ENCODE assay signal across 31 cellular contexts in the genomic region with DNA sequence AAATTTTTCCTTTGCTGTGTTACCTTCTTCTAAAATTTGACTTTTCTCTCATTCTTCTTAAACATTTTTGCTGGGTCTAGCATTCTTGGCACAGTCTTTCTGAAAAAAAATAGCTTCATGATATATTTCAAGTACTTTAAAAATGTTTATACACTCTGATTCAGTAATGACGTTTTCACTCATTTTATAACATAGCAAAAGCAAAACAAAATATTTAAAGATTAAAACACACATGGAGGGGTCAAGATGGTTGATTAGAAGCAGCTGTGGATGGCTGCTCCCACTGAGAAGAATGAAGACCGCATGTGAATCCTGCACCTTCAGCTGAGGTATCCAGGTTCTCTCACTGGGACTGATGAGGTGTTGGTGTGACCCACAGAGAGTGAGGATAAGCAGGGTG.
"Had no signal": no experiment of that assay in that cellular context is flagged by ENCODE, and none has a peak within 500 bp of the region (broad histone marks: within the 10 kb centered on the region; RNA-seq: fewer than 3 reads in every experiment).

No MANE protein-coding gene starts in this region.

- H3K4me1 Mint-ChIP-seq: activated CD4-positive, alpha-beta memory T cell treated with anti-CD3 and anti-CD28 coated beads, Interleukin-2, amount 10 ng/mL, durations not matched to agents 7 days and 5 days; activated CD4-positive, alpha-beta T cell treated with anti-CD3 and anti-CD28 coated beads for 36 hours; activated CD4-positive, alpha-beta T cell treated with anti-CD3 and anti-CD28 coated beads, Interleukin-2, amount 10 ng/mL, durations not matched to agents 24 days and 14 days; activated naive CD4-positive, alpha-beta T cell treated with anti-CD3 and anti-CD28 coated beads, Interleukin-2, amount 10 ng/mL, durations not matched to agents 7 days and 5 days; activated naive CD8-positive, alpha-beta T cell treated with anti-CD3 and anti-CD28 coated beads, Interleukin-2, amount 10 ng/mL, durations not matched to agents 7 days and 5 days; brain; T-helper 17 cell had no signal

- H3K36me3 Mint-ChIP-seq: activated naive CD4-positive, alpha-beta T cell treated with anti-CD3 and anti-CD28 coated beads, Interleukin-2, amount 10 ng/mL, durations not matched to agents 7 days and 5 days; activated naive CD8-positive, alpha-beta T cell treated with anti-CD3 and anti-CD28 coated beads, Interleukin-2, amount 10 ng/mL, durations not matched to agents 7 days and 5 days had no signal

- H3K9me3 Mint-ChIP-seq: activated CD4-positive, alpha-beta memory T cell treated with anti-CD3 and anti-CD28 coated beads, Interleukin-2, amount 10 ng/mL, durations not matched to agents 7 days and 5 days had no signal

- H3K27ac Mint-ChIP-seq: activated CD4-positive, alpha-beta memory T cell treated with anti-CD3 and anti-CD28 coated beads, Interleukin-2, amount 10 ng/mL, durations not matched to agents 7 days and 5 days; activated CD4-positive, alpha-beta T cell treated with anti-CD3 and anti-CD28 coated beads for 36 hours; activated CD4-positive, alpha-beta T cell treated with anti-CD3 and anti-CD28 coated beads, Interleukin-2, amount 10 ng/mL, durations not matched to agents 24 days and 14 days; activated naive CD4-positive, alpha-beta T cell treated with anti-CD3 and anti-CD28 coated beads, Interleukin-2, amount 10 ng/mL, durations not matched to agents 7 days and 5 days; activated naive CD4-positive, alpha-beta T cell treated with anti-CD3 and anti-CD28 coated beads, Interleukin-2, amount 50 U/mL, for 72 hours; activated naive CD8-positive, alpha-beta T cell treated with anti-CD3 and anti-CD28 coated beads, Interleukin-2, amount 10 ng/mL, durations not matched to agents 7 days and 5 days; activated T-cell treated with anti-CD3 and anti-CD28 coated beads, Interleukin-2, amount 50 U/mL, for 24 hours; activated T-cell treated with anti-CD3 and anti-CD28 coated beads, Interleukin-2, amount 50 U/mL, for 72 hours; brain; T-helper 17 cell; T-helper 2 cell treated with Interferon-gamma antibody and Interleukin-4, amounts not matched to agents 5 μg/mL and 100 μg/mL, for 36 hours had no signal

- H3K27ac ChIP-seq: ascending aorta, breast epithelium, cardiac muscle cell, colonic mucosa, foreskin keratinocyte, gastrocnemius medialis had no signal

- H3K9me3 ChIP-seq: colonic mucosa, gastrocnemius medialis had no signal

- H3K36me3 ChIP-seq: breast epithelium, cardiac muscle cell, colonic mucosa had no signal

- ATAC-seq: activated CD4-positive, alpha-beta T cell treated with anti-CD3 and anti-CD28 coated beads for 36 hours; activated naive CD4-positive, alpha-beta T cell treated with anti-CD3 and anti-CD28 coated beads, Interleukin-2, amount 50 U/mL, for 72 hours; activated T-cell treated with anti-CD3 and anti-CD28 coated beads, Interleukin-2, amount 50 U/mL, for 72 hours; esophagus mucosa; foreskin keratinocyte; gastrocnemius medialis; T-helper 17 cell had no signal

- H3K4me1 ChIP-seq: ascending aorta, breast epithelium, colonic mucosa, foreskin keratinocyte, gastrocnemius medialis had no signal

- H3K4me3 Mint-ChIP-seq: activated CD4-positive, alpha-beta memory T cell treated with anti-CD3 and anti-CD28 coated beads, Interleukin-2, amount 10 ng/mL, durations not matched to agents 7 days and 5 days; activated CD4-positive, alpha-beta T cell treated with anti-CD3 and anti-CD28 coated beads for 36 hours; activated CD4-positive, alpha-beta T cell treated with anti-CD3 and anti-CD28 coated beads, Interleukin-2, amount 10 ng/mL, durations not matched to agents 24 days and 14 days; activated naive CD4-positive, alpha-beta T cell treated with anti-CD3 and anti-CD28 coated beads, Interleukin-2, amount 10 ng/mL, durations not matched to agents 7 days and 5 days; activated naive CD8-positive, alpha-beta T cell treated with anti-CD3 and anti-CD28 coated beads, Interleukin-2, amount 10 ng/mL, durations not matched to agents 7 days and 5 days; activated T-cell treated with anti-CD3 and anti-CD28 coated beads, Interleukin-2, amount 50 U/mL, for 24 hours; activated T-cell treated with anti-CD3 and anti-CD28 coated beads, Interleukin-2, amount 50 U/mL, for 72 hours; brain; T-helper 17 cell; T-helper 2 cell treated with Interferon-gamma antibody and Interleukin-4, amounts not matched to agents 5 μg/mL and 100 μg/mL, for 36 hours had no signal

- H3K4me3 ChIP-seq: ascending aorta, breast epithelium, cardiac muscle cell, colonic mucosa, gastrocnemius medialis had no signal

- H3K27me3 ChIP-seq: ascending aorta, breast epithelium, cardiac muscle cell, colonic mucosa, foreskin keratinocyte, gastrocnemius medialis had no signal

- DNase-seq: activated CD4-positive, alpha-beta memory T cell treated with anti-CD3 and anti-CD28 coated beads, Interleukin-2, amount 10 ng/mL, durations not matched to agents 7 days and 5 days; activated CD4-positive, alpha-beta T cell treated with anti-CD3 and anti-CD28 coated beads for 36 hours; activated CD4-positive, alpha-beta T cell treated with anti-CD3 and anti-CD28 coated beads, Interleukin-2, amount 10 ng/mL, durations not matched to agents 24 days and 14 days; activated CD4-positive, alpha-beta T cell treated with anti-CD3 and anti-CD28 coated beads, Interleukin-2, amount 50 U/mL, for 4 hours; activated CD4-positive, CD25-positive, alpha-beta regulatory T cell; activated CD4-positive, CD25-positive, alpha-beta regulatory T cell treated with anti-CD3 and anti-CD28 coated beads, Interleukin-2, amount 50 U/mL, for 72 hours; activated CD8-positive, alpha-beta memory T cell treated with anti-CD3 and anti-CD28 coated beads, Interleukin-2, amount 50 U/mL, for 48 hours; activated gamma-delta T cell; activated naive CD4-positive, alpha-beta T cell; activated naive CD4-positive, alpha-beta T cell treated with anti-CD3 and anti-CD28 coated beads, Interleukin-2, amount 10 ng/mL, durations not matched to agents 7 days and 5 days; activated naive CD8-positive, alpha-beta T cell treated with anti-CD3 and anti-CD28 coated beads, Interleukin-2, amount 10 ng/mL, durations not matched to agents 7 days and 5 days; activated T-cell treated with anti-CD3 and anti-CD28 coated beads for 4 hours; activated T-cell treated with anti-CD3 and anti-CD28 coated beads, Interleukin-2, amount 50 U/mL, for 24 hours; activated T-cell treated with anti-CD3 and anti-CD28 coated beads, Interleukin-2, amount 50 U/mL, for 72 hours; central memory CD4-positive, alpha-beta T cell; cerebellar nuclear complex; colonic mucosa; effector CD8-positive, alpha-beta T cell; foreskin keratinocyte; gastrocnemius medialis; glutamatergic neuron; T-helper 1 cell; T-helper 17 cell; T1000 had no signal

- H3K27me3 Mint-ChIP-seq: activated CD4-positive, alpha-beta memory T cell treated with anti-CD3 and anti-CD28 coated beads, Interleukin-2, amount 10 ng/mL, durations not matched to agents 7 days and 5 days; activated naive CD4-positive, alpha-beta T cell treated with anti-CD3 and anti-CD28 coated beads, Interleukin-2, amount 10 ng/mL, durations not matched to agents 7 days and 5 days had no signal
